15 cellular contexts compared by ENCODE assay signal in genomic region chr22:17733484-17733883, GRCh38. TPM values are rescaled to one million over a fixed set of nuclear protein-coding genes. Genes with fewer than 3 reads are reported as not detected.
DNase-seq lines count a peak whose midpoint lies in the region; ATAC-seq and TF ChIP-seq lines count a peak whose summit lies in the region.
"Had no signal": no experiment of that assay in that cellular context is flagged by ENCODE, and none has a peak within 500 bp of the region (broad histone marks: within the 10 kb centered on the region; RNA-seq: fewer than 3 reads in every experiment).

No MANE protein-coding gene starts in this region.

- intact Hi-C loops in activated CD4-positive, alpha-beta T cell treated with anti-CD3 and anti-CD28 coated beads, Interleukin-2, amount 10 ng/mL, durations not matched to agents 24 days and 14 days (cut with micrococcal nuclease) = loop anchor here (5.0 kb wide), 1 partner anchor 106 kb away; the partner anchor contains the start of gene ATP6V1E1

- H3K4me3 ChIP-seq in MG63 = no peak overlapping the region
- no peak overlapping the region for H3K4me3 ChIP-seq in effector memory CD4-positive, alpha-beta T cell (ENCODE audit: insufficient read depth, low read depth, low read length, poor library complexity, severe bottlenecking)
- H3K4me3 ChIP-seq: cardiac muscle cell, right atrium auricular region, tibial nerve had no signal

- no peaks in the 10 kb centered on the region for H3K4me1 ChIP-seq in effector memory CD4-positive, alpha-beta T cell (ENCODE audit: control insufficient read depth, insufficient read depth, low read length, poor library complexity, severe bottlenecking)
- H3K4me1 ChIP-seq: right atrium auricular region, tibial nerve had no signal

- no peak for DNase-seq in activated CD4-positive, alpha-beta T cell treated with anti-CD3 and anti-CD28 coated beads, Interleukin-2, amount 10 ng/mL, durations not matched to agents 24 days and 14 days
- DNase-seq in activated CD4-positive, alpha-beta T cell treated with anti-CD3 and anti-CD28 coated beads for 48 hours = no peak
- DNase-seq in MG63 (peak; percentile 15), osteocyte (ENCODE audit: extremely low spot score, unreplicated experiment) (no peak), epidermal melanocyte (ENCODE audit: insufficient read length, low spot score) (no peak)
- no peak for DNase-seq in effector memory CD4-positive, alpha-beta T cell
- no peak for DNase-seq in stimulated activated CD4-positive, alpha-beta T cell treated with anti-CD3 and anti-CD28 coated beads, Interleukin-4, amount 100 ng/mL, for 4 hours
- DNase-seq: 8988T; activated T-cell treated with anti-CD3 and anti-CD28 coated beads, Interleukin-2, amount 50 U/mL, for 1 hour; NCI-H226 had no signal

- H3K27me3 Mint-ChIP-seq in activated CD4-positive, alpha-beta T cell treated with anti-CD3 and anti-CD28 coated beads, Interleukin-2, amount 10 ng/mL, durations not matched to agents 24 days and 14 days = no peaks in the 10 kb centered on the region
- H3K27me3 Mint-ChIP-seq in osteocyte (ENCODE audit: unreplicated experiment) = no peaks in the 10 kb centered on the region

- H3K9me3 Mint-ChIP-seq in activated CD4-positive, alpha-beta T cell treated with anti-CD3 and anti-CD28 coated beads, Interleukin-2, amount 10 ng/mL, durations not matched to agents 24 days and 14 days = no peaks in the 10 kb centered on the region
- H3K9me3 Mint-ChIP-seq in osteocyte (ENCODE audit: unreplicated experiment) = no peaks in the 10 kb centered on the region

- H3K27ac ChIP-seq in effector memory CD4-positive, alpha-beta T cell (ENCODE audit: insufficient read depth, low read length, poor library complexity, severe bottlenecking) = peak overlapping the region; percentile 22
- H3K27ac ChIP-seq: cardiac muscle cell, epithelial cell of prostate, right atrium auricular region, tibial nerve had no signal

- H3K27me3 ChIP-seq in MG63 = no peaks in the 10 kb centered on the region
- H3K27me3 ChIP-seq in effector memory CD4-positive, alpha-beta T cell (replicated peaks; ENCODE audit: control insufficient read depth, insufficient read depth, low read length, poor library complexity, severe bottlenecking) = no peaks in the 10 kb centered on the region
- H3K27me3 ChIP-seq: cardiac muscle cell, right atrium auricular region, tibial nerve had no signal

- no peaks in the 10 kb centered on the region for H3K9me3 ChIP-seq in MG63
- H3K9me3 ChIP-seq in effector memory CD4-positive, alpha-beta T cell (ENCODE audit: control insufficient read depth, low read length) = no peaks in the 10 kb centered on the region
- H3K9me3 ChIP-seq: right atrium auricular region, tibial nerve had no signal

- H3K36me3 ChIP-seq in MG63 = peaks cover 65% of the 10 kb centered on the region
- H3K36me3 ChIP-seq in effector memory CD4-positive, alpha-beta T cell (ENCODE audit: control insufficient read depth, insufficient read depth, low read length) = peaks cover 38% of the 10 kb centered on the region

- peaks cover 30% of the 10 kb centered on the region for H3K36me3 Mint-ChIP-seq in activated CD4-positive, alpha-beta T cell treated with anti-CD3 and anti-CD28 coated beads, Interleukin-2, amount 10 ng/mL, durations not matched to agents 24 days and 14 days (ENCODE audit: low read depth)
- H3K36me3 Mint-ChIP-seq in osteocyte (ENCODE audit: unreplicated experiment) = peaks cover 38% of the 10 kb centered on the region

- peak overlapping the region; percentile 18 for H3K27ac Mint-ChIP-seq in activated CD4-positive, alpha-beta T cell treated with anti-CD3 and anti-CD28 coated beads, Interleukin-2, amount 10 ng/mL, durations not matched to agents 24 days and 14 days
- H3K27ac Mint-ChIP-seq in osteocyte (ENCODE audit: unreplicated experiment) = peak overlapping the region; percentile 67

- no peak for ATAC-seq in HG03280 (IDR thresholded peaks at IDR 0.05; ENCODE audit: unreplicated experiment)

- H3K4me3 Mint-ChIP-seq in activated CD4-positive, alpha-beta T cell treated with anti-CD3 and anti-CD28 coated beads, Interleukin-2, amount 10 ng/mL, durations not matched to agents 24 days and 14 days = peak overlapping the region; percentile 12
- H3K4me3 Mint-ChIP-seq in osteocyte (ENCODE audit: unreplicated experiment) = no peak overlapping the region

- no peak for TF ChIP-seq CTCF in osteocyte (IDR thresholded peaks at IDR 0.05)

- H3K4me1 Mint-ChIP-seq in activated CD4-positive, alpha-beta T cell treated with anti-CD3 and anti-CD28 coated beads, Interleukin-2, amount 10 ng/mL, durations not matched to agents 24 days and 14 days = peaks cover 14% of the 10 kb centered on the region
- H3K4me1 Mint-ChIP-seq in osteocyte (ENCODE audit: unreplicated experiment) = peaks cover 15% of the 10 kb centered on the region

RNA-seq across cellular contexts. Expression of gene BID, which starts 40.8 kb away (rescaled TPM):
- total RNA-seq in activated CD4-positive, alpha-beta T cell treated with anti-CD3 and anti-CD28 coated beads, Interleukin-2, amount 10 ng/mL, durations not matched to agents 24 days and 14 days = 17.8 and 18.0 TPM in 2 replicates
- 42.3 and 127 TPM in 2 replicates for total RNA-seq in MG63 (2014; rRNA removed; shearing (Covaris generic); ENCODE audit: low replicate concordance)
- total RNA-seq in osteocyte = 8.4 and 11.6 TPM in 2 replicates
